Comparison of ENCODE assay signal across 1 cellular context in genomic region chr14:74620497-74620921, GRCh38.
TF ChIP-seq lines count a peak whose summit lies in the region.

No MANE protein-coding gene starts in this region.

TF ChIP-seq in K562, 482 proteins besides CTCF, POLR2A, EP300 and RAD21 (continued from another document and continues in another):
- TF ChIP-seq ZNF280A (IDR thresholded peaks at IDR 0.05; ENCODE audit: low read depth, partially characterized antibody): no peak
- TF ChIP-seq PHF21A (IDR thresholded peaks at IDR 0.05; ENCODE audit: borderline replicate concordance, low read depth): no peak
- TF ChIP-seq ZNF695 (CRISPR knock-in tag; IDR thresholded peaks at IDR 0.05): no peak
- no peak for TF ChIP-seq ZNF408 (CRISPR knock-in tag; IDR thresholded peaks at IDR 0.05; ENCODE audit: low read depth)
- peak; percentile 70 for TF ChIP-seq CBFA2T2 (conservative IDR thresholded peaks at IDR 0.05)
- TF ChIP-seq ZNF24 (IDR thresholded peaks at IDR 0.05): no peak
- TF ChIP-seq DLX4 (CRISPR knock-in tag; IDR thresholded peaks at IDR 0.05): no peak
- TF ChIP-seq ZNF41 (CRISPR knock-in tag; conservative IDR thresholded peaks at IDR 0.05): no peak
- no peak for TF ChIP-seq THAP7 (CRISPR knock-in tag; IDR thresholded peaks at IDR 0.05)
- no peak for TF ChIP-seq RBM17 (IDR thresholded peaks at IDR 0.05; ENCODE audit: borderline replicate concordance, low read depth, low read length)
- no peak for TF ChIP-seq SAP30 (IDR thresholded peaks at IDR 0.05; ENCODE audit: borderline replicate concordance, insufficient read depth, low read depth, low read length, poor library complexity, severe bottlenecking)
- no peak for TF ChIP-seq MYC (IDR thresholded peaks at IDR 0.05; ENCODE audit: low read depth, low read length)
- no peak for TF ChIP-seq MYC (CRISPR knock-in tag; IDR thresholded peaks at IDR 0.05; ENCODE audit: borderline replicate concordance, low read depth)
- TF ChIP-seq NCOA6 (IDR thresholded peaks at IDR 0.05): no peak
- no peak for TF ChIP-seq KAT7 (CRISPR knock-in tag; IDR thresholded peaks at IDR 0.05; ENCODE audit: borderline replicate concordance)
- peak; percentile 72 for TF ChIP-seq DPF2 (IDR thresholded peaks at IDR 0.05)
- no peak for TF ChIP-seq NUFIP1 (IDR thresholded peaks at IDR 0.05; ENCODE audit: partially characterized antibody)
- no peak for TF ChIP-seq NR1H2 (CRISPR knock-in tag; IDR thresholded peaks at IDR 0.05)
- TF ChIP-seq, protein P1, sequence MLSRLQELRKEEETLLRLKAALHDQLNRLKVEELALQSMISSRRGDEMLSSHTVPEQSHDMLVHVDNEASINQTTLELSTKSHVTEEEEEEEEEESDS (CRISPR knock-in tag; IDR thresholded peaks at IDR 0.05): no peak
- TF ChIP-seq, protein P2, sequence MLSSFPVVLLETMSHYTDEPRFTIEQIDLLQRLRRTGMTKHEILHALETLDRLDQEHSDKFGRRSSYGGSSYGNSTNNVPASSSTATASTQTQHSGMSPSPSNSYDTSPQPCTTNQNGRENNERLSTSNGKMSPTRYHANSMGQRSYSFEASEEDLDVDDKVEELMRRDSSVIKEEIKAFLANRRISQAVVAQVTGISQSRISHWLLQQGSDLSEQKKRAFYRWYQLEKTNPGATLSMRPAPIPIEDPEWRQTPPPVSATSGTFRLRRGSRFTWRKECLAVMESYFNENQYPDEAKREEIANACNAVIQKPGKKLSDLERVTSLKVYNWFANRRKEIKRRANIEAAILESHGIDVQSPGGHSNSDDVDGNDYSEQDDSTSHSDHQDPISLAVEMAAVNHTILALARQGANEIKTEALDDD (IDR thresholded peaks at IDR 0.05): peak; percentile 84
- peak; percentile 51 for TF ChIP-seq CCNT2 (IDR thresholded peaks at IDR 0.05; ENCODE audit: borderline replicate concordance, extremely low read depth, insufficient read length, low read depth, low read length)
- TF ChIP-seq CTBP1 (IDR thresholded peaks at IDR 0.05; ENCODE audit: borderline replicate concordance): peak; percentile 53; the same call in 1 of the 2 replicates
- peak; percentile 100 for TF ChIP-seq SOX6 (IDR thresholded peaks at IDR 0.05)
- TF ChIP-seq ZC3H8 (IDR thresholded peaks at IDR 0.05): no peak
- no peak for TF ChIP-seq DACH1 (IDR thresholded peaks at IDR 0.05; ENCODE audit: partially characterized antibody)
- no peak for TF ChIP-seq CBX2 (IDR thresholded peaks at IDR 0.05; ENCODE audit: insufficient read depth, low read length, poor library complexity, severe bottlenecking)
- no peak for TF ChIP-seq ZNF707 (CRISPR knock-in tag; conservative IDR thresholded peaks at IDR 0.05)
- TF ChIP-seq, protein P3, sequence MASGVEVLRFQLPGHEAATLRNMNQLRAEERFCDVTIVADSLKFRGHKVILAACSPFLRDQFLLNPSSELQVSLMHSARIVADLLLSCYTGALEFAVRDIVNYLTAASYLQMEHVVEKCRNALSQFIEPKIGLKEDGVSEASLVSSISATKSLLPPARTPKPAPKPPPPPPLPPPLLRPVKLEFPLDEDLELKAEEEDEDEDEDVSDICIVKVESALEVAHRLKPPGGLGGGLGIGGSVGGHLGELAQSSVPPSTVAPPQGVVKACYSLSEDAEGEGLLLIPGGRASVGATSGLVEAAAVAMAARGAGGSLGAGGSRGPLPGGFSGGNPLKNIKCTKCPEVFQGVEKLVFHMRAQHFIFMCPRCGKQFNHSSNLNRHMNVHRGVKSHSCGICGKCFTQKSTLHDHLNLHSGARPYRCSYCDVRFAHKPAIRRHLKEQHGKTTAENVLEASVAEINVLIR (CRISPR knock-in tag; IDR thresholded peaks at IDR 0.05): no peak
- TF ChIP-seq, protein P4, sequence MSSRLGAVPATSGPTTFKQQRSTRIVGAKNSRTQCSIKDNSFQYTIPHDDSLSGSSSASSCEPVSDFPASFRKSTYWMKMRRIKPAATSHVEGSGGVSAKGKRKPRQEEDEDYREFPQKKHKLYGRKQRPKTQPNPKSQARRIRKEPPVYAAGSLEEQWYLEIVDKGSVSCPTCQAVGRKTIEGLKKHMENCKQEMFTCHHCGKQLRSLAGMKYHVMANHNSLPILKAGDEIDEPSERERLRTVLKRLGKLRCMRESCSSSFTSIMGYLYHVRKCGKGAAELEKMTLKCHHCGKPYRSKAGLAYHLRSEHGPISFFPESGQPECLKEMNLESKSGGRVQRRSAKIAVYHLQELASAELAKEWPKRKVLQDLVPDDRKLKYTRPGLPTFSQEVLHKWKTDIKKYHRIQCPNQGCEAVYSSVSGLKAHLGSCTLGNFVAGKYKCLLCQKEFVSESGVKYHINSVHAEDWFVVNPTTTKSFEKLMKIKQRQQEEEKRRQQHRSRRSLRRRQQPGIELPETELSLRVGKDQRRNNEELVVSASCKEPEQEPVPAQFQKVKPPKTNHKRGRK (tag; IDR thresholded peaks at IDR 0.05): no peak
- no peak for TF ChIP-seq DIDO1 (tag; IDR thresholded peaks at IDR 0.05; ENCODE audit: low read depth)
- TF ChIP-seq SMARCB1 (IDR thresholded peaks at IDR 0.05; ENCODE audit: insufficient read length, low read depth): no peak
- TF ChIP-seq PCBP1 (IDR thresholded peaks at IDR 0.05; ENCODE audit: low read depth, low read length, poor library complexity, severe bottlenecking): no peak
- TF ChIP-seq MIER1 (IDR thresholded peaks at IDR 0.05; ENCODE audit: low read depth): no peak
- TF ChIP-seq ZNF609 (CRISPR knock-in tag; IDR thresholded peaks at IDR 0.05; ENCODE audit: borderline replicate concordance): peak; percentile 76; the same call in 1 of the 2 replicates
- TF ChIP-seq ARHGAP35 (IDR thresholded peaks at IDR 0.05; ENCODE audit: partially characterized antibody): no peak
- peak; percentile 65; the same call in 1 of the 2 replicates for TF ChIP-seq ESRRA (IDR thresholded peaks at IDR 0.05; ENCODE audit: borderline replicate concordance, low read depth)
- no peak for TF ChIP-seq THRA (IDR thresholded peaks at IDR 0.05)
- TF ChIP-seq ZNF311 (CRISPR knock-in tag; IDR thresholded peaks at IDR 0.05): no peak
- TF ChIP-seq ARID3A (IDR thresholded peaks at IDR 0.05; ENCODE audit: borderline replicate concordance, low read depth, low read length): no peak
- no peak for TF ChIP-seq ZNF282 (CRISPR knock-in tag; IDR thresholded peaks at IDR 0.05)
- TF ChIP-seq TARDBP (IDR thresholded peaks at IDR 0.05): no peak
- TF ChIP-seq ARID1B (IDR thresholded peaks at IDR 0.05): peak; percentile 88
- TF ChIP-seq ZEB2 (IDR thresholded peaks at IDR 0.05): peak; percentile 83
- no peak for TF ChIP-seq NR4A1 (CRISPR knock-in tag; IDR thresholded peaks at IDR 0.05)
- no peak for TF ChIP-seq NR4A1 (tag; IDR thresholded peaks at IDR 0.05)
- TF ChIP-seq PPARD (CRISPR knock-in tag; IDR thresholded peaks at IDR 0.05): no peak
- no peak for TF ChIP-seq HDGF (IDR thresholded peaks at IDR 0.05)
- TF ChIP-seq, protein P5, sequence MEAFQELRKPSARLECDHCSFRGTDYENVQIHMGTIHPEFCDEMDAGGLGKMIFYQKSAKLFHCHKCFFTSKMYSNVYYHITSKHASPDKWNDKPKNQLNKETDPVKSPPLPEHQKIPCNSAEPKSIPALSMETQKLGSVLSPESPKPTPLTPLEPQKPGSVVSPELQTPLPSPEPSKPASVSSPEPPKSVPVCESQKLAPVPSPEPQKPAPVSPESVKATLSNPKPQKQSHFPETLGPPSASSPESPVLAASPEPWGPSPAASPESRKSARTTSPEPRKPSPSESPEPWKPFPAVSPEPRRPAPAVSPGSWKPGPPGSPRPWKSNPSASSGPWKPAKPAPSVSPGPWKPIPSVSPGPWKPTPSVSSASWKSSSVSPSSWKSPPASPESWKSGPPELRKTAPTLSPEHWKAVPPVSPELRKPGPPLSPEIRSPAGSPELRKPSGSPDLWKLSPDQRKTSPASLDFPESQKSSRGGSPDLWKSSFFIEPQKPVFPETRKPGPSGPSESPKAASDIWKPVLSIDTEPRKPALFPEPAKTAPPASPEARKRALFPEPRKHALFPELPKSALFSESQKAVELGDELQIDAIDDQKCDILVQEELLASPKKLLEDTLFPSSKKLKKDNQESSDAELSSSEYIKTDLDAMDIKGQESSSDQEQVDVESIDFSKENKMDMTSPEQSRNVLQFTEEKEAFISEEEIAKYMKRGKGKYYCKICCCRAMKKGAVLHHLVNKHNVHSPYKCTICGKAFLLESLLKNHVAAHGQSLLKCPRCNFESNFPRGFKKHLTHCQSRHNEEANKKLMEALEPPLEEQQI (IDR thresholded peaks at IDR 0.05): peak; percentile 69; the same call in 1 of the 2 replicates
- TF ChIP-seq KAT8 (IDR thresholded peaks at IDR 0.05; ENCODE audit: low read depth): no peak
- TF ChIP-seq RFX5 (IDR thresholded peaks at IDR 0.05; ENCODE audit: low read depth, low read length): no peak
- TF ChIP-seq CBX3 (IDR thresholded peaks at IDR 0.05; ENCODE audit: borderline replicate concordance in 1 of 2, low read length in 2 of 2): no peak
- TF ChIP-seq GATAD2B (IDR thresholded peaks at IDR 0.05; ENCODE audit: borderline replicate concordance): no peak
- TF ChIP-seq BRF1 (IDR thresholded peaks at IDR 0.05; ENCODE audit: borderline replicate concordance, extremely low read depth, insufficient read length): no peak
- no peak for TF ChIP-seq DMBX1 (CRISPR knock-in tag; IDR thresholded peaks at IDR 0.05; ENCODE audit: borderline replicate concordance)
- no peak for TF ChIP-seq NFIC (IDR thresholded peaks at IDR 0.05)
- TF ChIP-seq CREB1 (IDR thresholded peaks at IDR 0.05): no peak
- TF ChIP-seq CREB1 (CRISPR knock-in tag; IDR thresholded peaks at IDR 0.05): no peak
